In the genomic region with DNA sequence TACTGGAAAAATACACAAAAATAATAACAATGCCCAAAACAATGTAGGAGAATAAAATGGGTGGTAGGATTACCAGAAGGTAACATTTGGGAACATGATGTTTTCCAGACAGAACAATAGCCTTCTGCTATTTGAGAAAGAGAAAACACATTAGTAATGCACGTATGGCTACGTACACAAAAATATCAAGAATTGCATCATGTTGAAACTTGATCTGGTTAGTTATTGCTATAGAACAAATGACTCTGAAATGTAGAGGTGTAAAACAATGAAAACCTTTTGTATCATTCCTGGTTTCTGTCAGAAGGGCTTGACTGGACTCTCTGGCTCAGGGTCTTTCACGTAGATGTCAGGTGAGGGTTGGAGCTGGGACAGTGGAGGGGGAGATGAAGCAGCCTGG, we compare ENCODE assay signal across 33 cellular contexts.
A peak's percentile ranks its signal among the peaks of the same experiment; 100 is the strongest.
DNase-seq lines count a peak whose midpoint lies in the region; ATAC-seq and TF ChIP-seq lines count a peak whose summit lies in the region.
"Had no signal": no experiment of that assay in that cellular context is flagged by ENCODE, and none has a peak within 500 bp of the region (broad histone marks: within the 10 kb centered on the region; RNA-seq: fewer than 3 reads in every experiment).

No MANE protein-coding gene starts in this region.

- no peak for ATAC-seq in stimulated activated memory B cell treated with anti-CD40 and anti-IgM and Interleukin-4, amounts not matched to agents 10 μg/mL and 1 μg/mL and 100 μg/mL, for 72 hours
- no peak for ATAC-seq in GM21717 (IDR thresholded peaks at IDR 0.05; ENCODE audit: unreplicated experiment)
- ATAC-seq: A549, body of pancreas, heart left ventricle, left lobe of liver, natural killer cell, right cardiac atrium had no signal

- H3K27me3 Mint-ChIP-seq in MCF 10A (ENCODE audit: insufficient read depth, unreplicated experiment), result no peaks in the 10 kb centered on the region
- no peaks in the 10 kb centered on the region for H3K27me3 Mint-ChIP-seq in stimulated activated memory B cell treated with anti-CD40 and anti-IgM and Interleukin-4, amounts not matched to agents 10 μg/mL and 1 μg/mL and 100 μg/mL, for 72 hours
- H3K27me3 Mint-ChIP-seq: activated B cell treated with CpG ODN at 0.5 μM for 24 hours, IgD-negative memory B cell had no signal

- H3K36me3 ChIP-seq in breast epithelium (no peaks in the 10 kb centered on the region), left ventricle myocardium inferior (no peaks in the 10 kb centered on the region)
- H3K36me3 ChIP-seq: BLaER1, colonic mucosa, heart left ventricle had no signal

- no peaks in the 10 kb centered on the region for H3K36me3 Mint-ChIP-seq in MCF 10A (ENCODE audit: insufficient read depth, unreplicated experiment)
- no peaks in the 10 kb centered on the region for H3K36me3 Mint-ChIP-seq in stimulated activated memory B cell treated with anti-CD40 and anti-IgM and Interleukin-4, amounts not matched to agents 10 μg/mL and 1 μg/mL and 100 μg/mL, for 72 hours
- H3K36me3 Mint-ChIP-seq: IgD-negative memory B cell, natural killer cell had no signal

- intact Hi-C loops in MCF 10A (cut with micrococcal nuclease), result no loop called here
- intact Hi-C loops in breast epithelium (cut with DNase I; ENCODE audit: low total_unique reads), result no loop called here
- intact Hi-C loops in left ventricle myocardium inferior (cut with micrococcal nuclease), result no loop called here

- no peak overlapping the region for H3K27ac ChIP-seq in breast epithelium
- H3K27ac ChIP-seq in epithelial cell of prostate, result peak overlapping the region; percentile 12
- H3K27ac ChIP-seq in left ventricle myocardium inferior (replicated peaks), result no peak overlapping the region
- H3K27ac ChIP-seq: A549, BLaER1, body of pancreas, colonic mucosa, heart left ventricle, HL-60, parathyroid adenoma, RWPE1 had no signal

- POLR2A ChIA-PET in MCF 10A (lab: Yijun Ruan, JAX), result interaction anchor here (0.6 kb wide), 1 partner anchor 17 kb away, joined by 3 read pairs; no protein-coding TSS in a partner anchor

- peak overlapping the region; percentile 88 for H3K27ac Mint-ChIP-seq in MCF 10A (ENCODE audit: low read depth, unreplicated experiment)
- H3K27ac Mint-ChIP-seq in stimulated activated memory B cell treated with anti-CD40 and anti-IgM and Interleukin-4, amounts not matched to agents 10 μg/mL and 1 μg/mL and 100 μg/mL, for 72 hours, result no peak overlapping the region
- H3K27ac Mint-ChIP-seq: activated B cell treated with CpG ODN at 0.5 μM for 24 hours, natural killer cell had no signal

- H3K27me3 ChIP-seq in breast epithelium (no peaks in the 10 kb centered on the region), left ventricle myocardium inferior (ENCODE audit: low read depth) (no peaks in the 10 kb centered on the region)
- H3K27me3 ChIP-seq: BLaER1, body of pancreas, colonic mucosa, heart left ventricle had no signal

- no peak for TF ChIP-seq POLR2A in breast epithelium (IDR thresholded peaks at IDR 0.05)

- H3K4me1 ChIP-seq in breast epithelium, result no peaks in the 10 kb centered on the region
- H3K4me1 ChIP-seq in left ventricle myocardium inferior, result no peaks in the 10 kb centered on the region
- H3K4me1 ChIP-seq: A549, BLaER1, body of pancreas, Caco-2, colonic mucosa, heart left ventricle, parathyroid adenoma had no signal

- DNase-seq in MCF 10A (ENCODE audit: unreplicated experiment) (peak; percentile 57), breast epithelium (ENCODE audit: low spot score in 2 of 2) (no peak), NCI-H460 (ENCODE audit: extremely low read depth, low read depth) (peak; percentile 3), epithelial cell of prostate (ENCODE audit: low read depth, low spot score) (peak; percentile 24), GM13977 (ENCODE audit: low spot score) (no peak), left ventricle myocardium inferior (no peak)
- DNase-seq: activated B cell treated with CpG ODN at 0.5 μM for 24 hours; activated CD4-positive, alpha-beta T cell treated with anti-CD3 and anti-CD28 coated beads, Interleukin-2, amount 50 U/mL, for 4 hours; activated CD8-positive, alpha-beta memory T cell treated with anti-CD3 and anti-CD28 coated beads, Interleukin-2, amount 50 U/mL, for 48 hours; activated effector memory CD4-positive, alpha-beta T cell treated with Interleukin-2 at 50 U/mL for 16 hours; body of pancreas; Caco-2; colonic mucosa; EL; heart left ventricle; midbrain; MM.1S; natural killer cell; NCI-H1436; NCI-H446 treated with DMSO at 0.1 percent for 48 hours; right cardiac atrium; stimulated activated CD8-positive, alpha-beta memory T cell treated with anti-CD3 and anti-CD28 coated beads, Interleukin-4, amount 100 ng/mL, for 48 hours; T-helper 9 cell; trophoblast cell had no signal

- no peak overlapping the region for H3K4me3 ChIP-seq in breast epithelium
- H3K4me3 ChIP-seq in left ventricle myocardium inferior, result no peak overlapping the region
- H3K4me3 ChIP-seq: A549, BLaER1, body of pancreas, colonic mucosa, heart left ventricle had no signal

- H3K9me3 Mint-ChIP-seq in MCF 10A (ENCODE audit: unreplicated experiment), result no peaks in the 10 kb centered on the region
- H3K9me3 Mint-ChIP-seq in stimulated activated memory B cell treated with anti-CD40 and anti-IgM and Interleukin-4, amounts not matched to agents 10 μg/mL and 1 μg/mL and 100 μg/mL, for 72 hours, result no peaks in the 10 kb centered on the region
- H3K9me3 Mint-ChIP-seq: activated B cell treated with CpG ODN at 0.5 μM for 24 hours had no signal

- no TSS peak for BruUV-seq in MCF 10A (replicated peaks; lab: Mats Ljungman, UMichigan)

- H3K9me3 ChIP-seq in breast epithelium, result no peaks in the 10 kb centered on the region
- no peaks in the 10 kb centered on the region for H3K9me3 ChIP-seq in left ventricle myocardium inferior (replicated peaks)
- H3K9me3 ChIP-seq: A549, BLaER1, body of pancreas, Caco-2, colonic mucosa, heart left ventricle had no signal

- H3K4me1 Mint-ChIP-seq in MCF 10A (ENCODE audit: insufficient read depth, unreplicated experiment), result peaks cover 8% of the 10 kb centered on the region
- no peaks in the 10 kb centered on the region for H3K4me1 Mint-ChIP-seq in stimulated activated memory B cell treated with anti-CD40 and anti-IgM and Interleukin-4, amounts not matched to agents 10 μg/mL and 1 μg/mL and 100 μg/mL, for 72 hours
- H3K4me1 Mint-ChIP-seq: activated B cell treated with CpG ODN at 0.5 μM for 24 hours, natural killer cell had no signal

- in situ Hi-C loops in GM13977 (cut with MboI; ENCODE audit: low pct_unique_long_range_greater_than_20kb, low sequenced_read_pairs, unreplicated experiment), result no loop called here

- CTCF ChIA-PET in MCF 10A (lab: Yijun Ruan, JAX), result no interaction called here

- TF ChIP-seq CTCF in MCF 10A (IDR thresholded peaks at IDR 0.05; ENCODE audit: unreplicated experiment) (no peak), breast epithelium (IDR thresholded peaks at IDR 0.05) (no peak), GM13977 (IDR thresholded peaks at IDR 0.05; ENCODE audit: extremely low read depth, insufficient read depth, missing control alignments) (no peak), left ventricle myocardium inferior (IDR thresholded peaks at IDR 0.05; ENCODE audit: borderline replicate concordance) (no peak)

- H3K4me3 Mint-ChIP-seq in MCF 10A (ENCODE audit: unreplicated experiment), result peak overlapping the region; percentile 17
- H3K4me3 Mint-ChIP-seq in stimulated activated memory B cell treated with anti-CD40 and anti-IgM and Interleukin-4, amounts not matched to agents 10 μg/mL and 1 μg/mL and 100 μg/mL, for 72 hours, result no peak overlapping the region
- H3K4me3 Mint-ChIP-seq: activated B cell treated with CpG ODN at 0.5 μM for 24 hours, IgD-negative memory B cell, natural killer cell had no signal

Comparison
In these comparisons a context has a peak if more than half of its experiments do, and no peak if none do; other contexts are left out.
1. DNase-seq: peak in MCF 10A (single experiment), NCI-H460 (single experiment) and epithelial cell of prostate (single experiment); none in breast epithelium (0 of 2), GM13977 (single experiment) and left ventricle myocardium inferior (single experiment).